Comparison of ENCODE assay signal across 16 cellular contexts in the genomic region with DNA sequence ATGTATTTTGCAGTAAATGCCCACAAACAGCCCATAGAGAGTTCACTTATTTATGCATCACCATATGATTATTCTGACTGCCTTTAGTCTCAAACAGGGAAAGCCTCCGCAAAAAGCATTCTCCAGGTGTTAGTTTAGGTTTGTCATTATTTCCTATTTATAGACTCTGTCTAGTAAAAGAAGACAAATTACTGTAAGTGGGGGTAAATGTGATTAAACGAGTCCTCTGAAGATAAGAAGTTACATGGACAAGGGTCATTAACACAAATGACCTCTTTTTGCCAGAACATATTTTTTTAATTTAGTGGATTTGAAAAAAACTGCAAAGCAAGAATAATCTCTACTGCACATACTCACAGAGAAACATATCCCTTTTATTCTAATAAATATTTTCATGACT.
"Had no signal": no experiment of that assay in that cellular context is flagged by ENCODE, and none has a peak within 500 bp of the region (broad histone marks: within the 10 kb centered on the region; RNA-seq: fewer than 3 reads in every experiment).

No MANE protein-coding gene starts in this region.

- H3K27ac ChIP-seq: adrenal gland, ascending aorta, brain microvascular endothelial cell, left lung, prostate gland, thyroid gland, upper lobe of right lung had no signal

- H3K4me3 ChIP-seq: adrenal gland, ascending aorta, left lung, lung, prostate gland, thyroid gland, upper lobe of right lung had no signal

- H3K4me1 ChIP-seq: ascending aorta, prostate gland had no signal

- DNase-seq: activated CD4-positive, alpha-beta T cell treated with anti-CD3 and anti-CD28 coated beads for 1 hour; activated T-cell treated with anti-CD3 and anti-CD28 coated beads, Interleukin-2, amount 50 U/mL, for 1 hour; adrenal gland; brain microvascular endothelial cell; central memory CD4-positive, alpha-beta T cell; dermis blood vessel endothelial cell; effector CD8-positive, alpha-beta T cell; left lung; naive thymus-derived CD4-positive, alpha-beta T cell; stimulated activated CD4-positive, alpha-beta T cell treated with anti-CD3 and anti-CD28 coated beads, Interleukin-1b, Interleukin-23, amount 100 ng/mL, for 48 hours; substantia nigra; thyroid gland; upper lobe of right lung had no signal

- H3K27me3 ChIP-seq: adrenal gland, ascending aorta, brain microvascular endothelial cell, left lung, thyroid gland, upper lobe of right lung had no signal

- H3K36me3 ChIP-seq: adrenal gland, ascending aorta, brain microvascular endothelial cell, left lung, prostate gland, thyroid gland, upper lobe of right lung had no signal

- H3K9me3 ChIP-seq: adrenal gland, ascending aorta, left lung, prostate gland, thyroid gland, upper lobe of right lung had no signal
